8 cellular contexts compared by ENCODE assay signal in the genomic region with DNA sequence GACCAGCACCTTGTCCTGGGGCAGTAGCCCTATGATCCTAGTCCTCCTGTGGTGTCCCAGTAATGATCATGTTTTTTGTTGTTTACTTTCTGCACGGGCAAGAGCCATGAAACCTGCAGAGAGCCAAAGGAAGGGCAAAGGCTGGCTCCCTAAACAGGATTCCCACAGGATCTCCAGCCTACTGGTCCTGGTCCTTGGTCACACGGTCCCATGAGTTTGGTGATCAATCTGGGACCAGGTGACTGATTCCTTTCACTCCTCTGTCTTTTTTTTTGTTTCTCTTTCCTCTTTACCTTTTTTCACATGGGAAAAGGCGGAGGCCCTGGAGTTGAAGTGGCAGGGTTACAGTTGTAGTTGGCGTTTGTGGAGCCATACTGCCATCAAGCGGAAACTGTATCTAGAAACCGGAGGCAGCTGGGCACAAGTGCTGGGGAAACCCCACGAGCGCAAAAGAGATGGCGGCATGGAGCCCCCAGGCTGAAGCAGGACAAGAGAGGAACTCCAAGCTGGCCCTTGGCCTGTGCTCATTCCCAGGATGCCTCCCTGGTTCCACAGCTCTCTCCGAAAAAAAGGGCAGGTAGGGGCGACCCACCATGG. TPM values are rescaled to one million over a fixed set of nuclear protein-coding genes. Genes with fewer than 3 reads are reported as not detected.
DNase-seq lines count a peak whose midpoint lies in the region; TF ChIP-seq lines count a peak whose summit lies in the region.

No MANE protein-coding gene starts in this region.

- H3K36me3 Mint-ChIP-seq in neural progenitor cell, result peaks cover 4% of the 10 kb centered on the region

- H3K9me2 ChIP-seq in MM.1S (replicated peaks; ENCODE audit: insufficient read depth, low read length), result no peaks in the 10 kb centered on the region
- no peaks in the 10 kb centered on the region for H3K9me2 ChIP-seq in hepatocyte (replicated peaks; ENCODE audit: insufficient read depth)

- peak; percentile 95 for DNase-seq in MM.1S
- DNase-seq in breast epithelium (ENCODE audit: low spot score in 2 of 2), result peak in 1 of 2 donors; percentile 83
- peak; percentile 67 for DNase-seq in neural progenitor cell (ENCODE audit: low spot score)
- DNase-seq in GM19238 (ENCODE audit: insufficient read length, low spot score), result no peak
- no peak for DNase-seq in hepatocyte (ENCODE audit: low spot score)
- no peak for DNase-seq in DMS 273 treated with DMSO at 0.1 percent for 48 hours (lab: John Stamatoyannopoulos, UW)
- no peak for DNase-seq in NCI-H748 treated with DMSO at 0.1 percent for 48 hours (lab: John Stamatoyannopoulos, UW)

- H3K27ac ChIP-seq in MM.1S (ENCODE audit: low read length) (peak overlapping the region; percentile 90), breast epithelium (peak overlapping the region; percentile 85 to 91), neural progenitor cell (peak overlapping the region; percentile 74), hepatocyte (no peak overlapping the region)

- peak overlapping the region; percentile 64 for H3K4me3 ChIP-seq in GM12875 (ENCODE audit: low read depth, low read length)
- H3K4me3 ChIP-seq in MM.1S (ENCODE audit: low read length), result peak overlapping the region; percentile 67
- H3K4me3 ChIP-seq in breast epithelium, result peak overlapping the region in 2 of 3 donors; percentile 62 to 68
- peak overlapping the region; percentile 25 for H3K4me3 ChIP-seq in neural progenitor cell
- H3K4me3 ChIP-seq in hepatocyte, result no peak overlapping the region

- H3K27me3 ChIP-seq in MM.1S (replicated peaks; ENCODE audit: insufficient read depth, low read length), result no peaks in the 10 kb centered on the region
- H3K27me3 ChIP-seq in breast epithelium, result peaks cover 0 to 17% of the 10 kb centered on the region in 2 donors
- no peaks in the 10 kb centered on the region for H3K27me3 ChIP-seq in neural progenitor cell
- no peaks in the 10 kb centered on the region for H3K27me3 ChIP-seq in hepatocyte

- H3K36me3 ChIP-seq in MM.1S (replicated peaks; ENCODE audit: insufficient read depth, low read length) (no peaks in the 10 kb centered on the region), breast epithelium (no peaks in the 10 kb centered on the region), neural progenitor cell (no peaks in the 10 kb centered on the region), hepatocyte (replicated peaks; ENCODE audit: insufficient read depth, low read depth) (no peaks in the 10 kb centered on the region)

- peaks cover 4% of the 10 kb centered on the region for H3K4me1 Mint-ChIP-seq in neural progenitor cell

- H3K4me3 Mint-ChIP-seq in neural progenitor cell, result no peak overlapping the region

- intact Hi-C loops in breast epithelium (cut with DNase I; ENCODE audit: low total_unique reads), result no loop called here

- WGBS in hepatocyte (ENCODE audit: low lambda C conversion rate, missing lambda C conversion rate), result 67% methylated on average over 11 of the region's 11 CpGs

- no peaks in the 10 kb centered on the region for H3K27me3 Mint-ChIP-seq in neural progenitor cell (ENCODE audit: insufficient read depth, low read depth)

- H3K9ac ChIP-seq in MM.1S (ENCODE audit: low read length) (peak overlapping the region; percentile 86), neural progenitor cell (no peak overlapping the region)

- peak overlapping the region; percentile 86 for H3K4me2 ChIP-seq in MM.1S (ENCODE audit: low read depth, low read length)
- H3K4me2 ChIP-seq in neural progenitor cell, result peak overlapping the region; percentile 46
- H3K4me2 ChIP-seq in hepatocyte, result no peak overlapping the region

- peaks cover 17% of the 10 kb centered on the region for H3K9me3 Mint-ChIP-seq in neural progenitor cell

- H3K79me2 ChIP-seq in MM.1S (ENCODE audit: low read length) (peaks cover 23% of the 10 kb centered on the region), neural progenitor cell (ENCODE audit: low read depth) (peaks cover 9% of the 10 kb centered on the region), hepatocyte (no peaks in the 10 kb centered on the region)

- no peaks in the 10 kb centered on the region for H4K20me1 ChIP-seq in MM.1S (ENCODE audit: insufficient read depth, low read length)
- H4K20me1 ChIP-seq in neural progenitor cell (ENCODE audit: low read depth), result peaks cover 6% of the 10 kb centered on the region
- no peaks in the 10 kb centered on the region for H4K20me1 ChIP-seq in hepatocyte (ENCODE audit: insufficient read depth, poor library complexity, severe bottlenecking)

- H3K9me3 ChIP-seq in MM.1S (replicated peaks; ENCODE audit: insufficient read depth, low read length), result no peaks in the 10 kb centered on the region
- no peaks in the 10 kb centered on the region for H3K9me3 ChIP-seq in breast epithelium
- H3K9me3 ChIP-seq in neural progenitor cell (ENCODE audit: low read depth), result no peaks in the 10 kb centered on the region
- H3K9me3 ChIP-seq in hepatocyte (ENCODE audit: low read depth), result no peaks in the 10 kb centered on the region

- peak; percentile 31; the same call in 1 of the 2 replicates for TF ChIP-seq CTCF in GM12875 (IDR thresholded peaks at IDR 0.05; ENCODE audit: borderline replicate concordance, insufficient read depth, low read depth, low read length)
- peak; percentile 62 for TF ChIP-seq CTCF in MM.1S (IDR thresholded peaks at IDR 0.05; ENCODE audit: low read length)
- TF ChIP-seq CTCF in breast epithelium (IDR thresholded peaks at IDR 0.05), result peak in 2 of 3 donors; percentile 24 to 68
- TF ChIP-seq CTCF in neural progenitor cell (IDR thresholded peaks at IDR 0.05), result peak; percentile 34
- no peak for TF ChIP-seq CTCF in hepatocyte (IDR thresholded peaks at IDR 0.05; ENCODE audit: poor library complexity)

- H3K4me1 ChIP-seq in MM.1S (ENCODE audit: low read length), result peaks cover 29% of the 10 kb centered on the region
- H3K4me1 ChIP-seq in breast epithelium, result peaks cover 4 to 5% of the 10 kb centered on the region in 2 donors
- H3K4me1 ChIP-seq in neural progenitor cell, result peaks cover 4% of the 10 kb centered on the region
- no peaks in the 10 kb centered on the region for H3K4me1 ChIP-seq in hepatocyte (ENCODE audit: insufficient read depth)

- H3F3A ChIP-seq in MM.1S (ENCODE audit: insufficient read depth, low read length) (peaks cover 30% of the 10 kb centered on the region), neural progenitor cell (ENCODE audit: low read depth) (peaks cover 3% of the 10 kb centered on the region)

- no peak for TF ChIP-seq POLR2A in breast epithelium (IDR thresholded peaks at IDR 0.05)

- H3K27ac Mint-ChIP-seq in neural progenitor cell, result no peak overlapping the region

- H2AFZ ChIP-seq in MM.1S (ENCODE audit: low read length) (peak overlapping the region; percentile 87), neural progenitor cell (replicated peaks) (peak overlapping the region; percentile 53), hepatocyte (no peak overlapping the region)

RNA-seq across cellular contexts. Expression of a gene that starts 34.6 kb away (rescaled TPM):
- 10 to 100 TPM in 2 of 3 donors, 1 to 10 TPM in 1; 6.6 to 15.7 (median 14.5) TPM for total RNA-seq in breast epithelium
- total RNA-seq in neural progenitor cell (ENCODE audit: low replicate concordance), result 12.2 and 19.2 TPM in 2 replicates
- 14.4 and 20.4 TPM in 2 replicates for total RNA-seq in hepatocyte
- polyA plus RNA-seq in hepatocyte, result 161 and 166 TPM in 2 replicates

Comparison
In these comparisons a context has a peak if more than half of its experiments do, and no peak if none do; other contexts are left out.
1. DNase-seq: peak in MM.1S (single experiment) and neural progenitor cell (single experiment); none in GM19238 (single experiment), hepatocyte (single experiment), DMS 273 treated with DMSO at 0.1 percent for 48 hours (single experiment) and NCI-H748 treated with DMSO at 0.1 percent for 48 hours (single experiment).